Comparison of ENCODE assay signal across 9 cellular contexts in genomic region chr3:107208100-107208499, GRCh38.
DNase-seq lines count a peak whose midpoint lies in the region; ATAC-seq and TF ChIP-seq lines count a peak whose summit lies in the region.
"Had no signal": no experiment of that assay in that cellular context is flagged by ENCODE, and none has a peak within 500 bp of the region (broad histone marks: within the 10 kb centered on the region; RNA-seq: fewer than 3 reads in every experiment).

No MANE protein-coding gene starts in this region.

- no peak overlapping the region for H4K5ac ChIP-seq in H9 (ENCODE audit: insufficient read length, low read depth, low read length)

- H3K56ac ChIP-seq in H9 (ENCODE audit: insufficient read length, low read depth, low read length): no peak overlapping the region

- H2BK20ac ChIP-seq in H9 (ENCODE audit: low read depth, low read length, poor library complexity, severe bottlenecking): no peak overlapping the region

- H3K4me2 ChIP-seq in H9 (ENCODE audit: insufficient read depth, insufficient read length, low read length) (no peak overlapping the region), SK-N-SH (peak overlapping the region; percentile 63; the same call in 1 of the 2 replicates)

- no peaks in the 10 kb centered on the region; the same call in 1 of the 2 replicates for H3K4me1 ChIP-seq in H9 (ENCODE audit: insufficient read depth, low read length)
- H3K4me1 ChIP-seq in SK-N-SH (ENCODE audit: control insufficient read depth in 1 of 2, insufficient read depth in 2 of 2, low read depth in 1 of 2, low read length in 1 of 2): peaks cover 3 to 34% of the 10 kb centered on the region in 2 experiments

- peaks cover 20% of the 10 kb centered on the region for H3F3A ChIP-seq in SK-N-SH (replicated peaks; ENCODE audit: insufficient read depth)

- H3K9me3 ChIP-seq in H9 (ENCODE audit: control insufficient read depth, low read depth, low read length) (no peaks in the 10 kb centered on the region), SK-N-SH (no peaks in the 10 kb centered on the region)

- CTCF ChIA-PET in SK-N-SH (lab: Yijun Ruan, JAX): interaction anchor here (1.0 kb wide), 1 partner anchor 28 kb away, joined by 3 read pairs; no protein-coding TSS in a partner anchor

- H3K23ac ChIP-seq in H9 (ENCODE audit: insufficient read length, low read depth, low read length): no peak overlapping the region

- no peaks in the 10 kb centered on the region for H3K9me2 ChIP-seq in SK-N-SH

- H3K4ac ChIP-seq in H9 (ENCODE audit: low read depth, low read length): no peak overlapping the region

- H3K27ac Mint-ChIP-seq in H9 (no peak overlapping the region), glutamatergic neuron (ENCODE audit: unreplicated experiment) (peak overlapping the region; percentile 91)

- H2AFZ ChIP-seq in H9 (ENCODE audit: low read length) (peak overlapping the region; percentile 36), SK-N-SH (ENCODE audit: low read depth) (0 out of 2 replicates have a peak overlapping the region, but pooled peaks have one; percentile 24)

- no peak for DNase-seq in H9
- no peak for DNase-seq in SK-N-SH
- DNase-seq in glutamatergic neuron: no peak
- DNase-seq in sciatic nerve (ENCODE audit: low spot score): no peak
- no peak for DNase-seq in GF-D8 (lab: John Stamatoyannopoulos, UW)

- no peaks in the 10 kb centered on the region for H3K27me3 ChIP-seq in H9 (ENCODE audit: insufficient read depth, low read length)
- no peaks in the 10 kb centered on the region for H3K27me3 ChIP-seq in SK-N-SH (ENCODE audit: insufficient read depth)

- no peak overlapping the region for H3K14ac ChIP-seq in H9 (ENCODE audit: insufficient read depth, low read length)

- H3K4me3 Mint-ChIP-seq in H9 (no peak overlapping the region), glutamatergic neuron (ENCODE audit: unreplicated experiment) (peak overlapping the region; percentile 17)

- H3K18ac ChIP-seq in H9 (ENCODE audit: insufficient read length, low read depth, low read length): no peak overlapping the region

- TF ChIP-seq CTCF in H9 (conservative IDR thresholded peaks at IDR 0.05) (no peak), SK-N-SH (IDR thresholded peaks at IDR 0.05) (no peak), glutamatergic neuron (IDR thresholded peaks at IDR 0.05; ENCODE audit: partially characterized antibody, unreplicated experiment) (no peak)

- no peak for TF ChIP-seq RAD21 in SK-N-SH (IDR thresholded peaks at IDR 0.05; ENCODE audit: low read length)

- H3K4me1 Mint-ChIP-seq in H9 (peaks cover 8 to 10% of the 10 kb centered on the region in 2 experiments), glutamatergic neuron (ENCODE audit: low read depth, unreplicated experiment) (peaks cover 25% of the 10 kb centered on the region)

- no peak overlapping the region for H2BK12ac ChIP-seq in H9 (ENCODE audit: insufficient read length, low read depth, low read length)

- H4K20me1 ChIP-seq in H9 (ENCODE audit: control insufficient read depth, insufficient read depth, insufficient read length): no peaks in the 10 kb centered on the region
- H4K20me1 ChIP-seq in SK-N-SH (ENCODE audit: insufficient read depth): no peaks in the 10 kb centered on the region

- H2AK5ac ChIP-seq in H9 (ENCODE audit: insufficient read length, low read length): no peak overlapping the region

- H3K36me3 Mint-ChIP-seq in H9 (ENCODE audit: insufficient read depth in 1 of 3, low read depth in 3 of 3) (no peaks in the 10 kb centered on the region), glutamatergic neuron (ENCODE audit: unreplicated experiment) (no peaks in the 10 kb centered on the region)

- TF ChIP-seq EP300 in SK-N-SH (IDR thresholded peaks at IDR 0.05; ENCODE audit: borderline replicate concordance in 1 of 2, low read depth in 1 of 2, low read length in 1 of 2): peak in 1 of 2 experiments; percentile 69; a peak in 1 of 4 replicates

- H3K79me2 ChIP-seq in H9 (ENCODE audit: insufficient read depth, low read length) (no peaks in the 10 kb centered on the region), SK-N-SH (ENCODE audit: insufficient read depth) (no peaks in the 10 kb centered on the region)

- no peak overlapping the region for H3T11ph ChIP-seq in H9 (ENCODE audit: low read length)

- H3K9ac ChIP-seq in H9 (ENCODE audit: extremely low read depth, insufficient read length, low read length): peak overlapping the region; percentile 22
- H3K9ac ChIP-seq in SK-N-SH: peak overlapping the region; percentile 36; the same call in 1 of the 2 replicates

- H3K9me3 Mint-ChIP-seq in H9 (no peaks in the 10 kb centered on the region), glutamatergic neuron (ENCODE audit: unreplicated experiment) (no peaks in the 10 kb centered on the region)

- no peaks in the 10 kb centered on the region for H3K23me2 ChIP-seq in H9 (ENCODE audit: insufficient read length, low read depth, low read length, poor library complexity, severe bottlenecking)

- POLR2A ChIA-PET in SK-N-SH (lab: Yijun Ruan, JAX): no interaction called here

- H2BK5ac ChIP-seq in H9 (ENCODE audit: insufficient read length, low read length): no peak overlapping the region

- no peaks in the 10 kb centered on the region for H3K79me1 ChIP-seq in H9 (ENCODE audit: insufficient read depth, low read depth, low read length, poor library complexity, severe bottlenecking)

- H2BK15ac ChIP-seq in H9 (ENCODE audit: low read depth, low read length): no peak overlapping the region

- H4K91ac ChIP-seq in H9 (ENCODE audit: insufficient read length, low read depth, low read length): no peak overlapping the region

- H3K27me3 Mint-ChIP-seq in H9 (ENCODE audit: low read depth) (no peaks in the 10 kb centered on the region), glutamatergic neuron (ENCODE audit: unreplicated experiment) (no peaks in the 10 kb centered on the region)

- ATAC-seq in sciatic nerve (peak; percentile 97), GM21367 (IDR thresholded peaks at IDR 0.05; ENCODE audit: unreplicated experiment) (no peak), GM21447 (IDR thresholded peaks at IDR 0.05; ENCODE audit: unreplicated experiment) (no peak), HG03521 (IDR thresholded peaks at IDR 0.05; ENCODE audit: unreplicated experiment) (no peak)
- ATAC-seq: K562 had no signal

- intact Hi-C loops in sciatic nerve (cut with DNase I): no loop called here

- no peak overlapping the region for H3K4me3 ChIP-seq in SK-N-SH (ENCODE audit: low read depth in 2 of 2, low read length in 1 of 2)
- H3K4me3 ChIP-seq: K562 had no signal

- H4K8ac ChIP-seq in H9 (replicated peaks; ENCODE audit: insufficient read length, low read depth, low read length): no peak overlapping the region

- H3K27ac ChIP-seq in H9 (ENCODE audit: insufficient read length, low read depth, low read length) (no peak overlapping the region), SK-N-SH (ENCODE audit: low read depth in 2 of 2, low read length in 1 of 2) (peak overlapping the region; percentile 81 to 97)

- no peak overlapping the region for H2BK120ac ChIP-seq in H9 (ENCODE audit: low read depth, low read length, poor library complexity, severe bottlenecking)

- no peaks in the 10 kb centered on the region for H3K36me3 ChIP-seq in SK-N-SH (replicated peaks in 1 of 2; ENCODE audit: control insufficient read depth in 1 of 2, insufficient read depth in 2 of 2, low read length in 1 of 2)

TF ChIP-seq in SK-N-SH, 30 proteins besides CTCF, POLR2A, EP300 and RAD21 (continues in another document):
- TF ChIP-seq PBX3 (IDR thresholded peaks at IDR 0.05) (peak; percentile 56), TCF12 (IDR thresholded peaks at IDR 0.05) (peak; percentile 75; the same call in 1 of the 2 replicates), FOXM1 (IDR thresholded peaks at IDR 0.05; ENCODE audit: low read depth) (no peak), RXRA (IDR thresholded peaks at IDR 0.05; ENCODE audit: borderline replicate concordance, low read depth) (peak; percentile 49; the same call in 1 of the 2 replicates), MEF2A (IDR thresholded peaks at IDR 0.05; ENCODE audit: borderline replicate concordance, low read depth) (peak; percentile 41; the same call in 1 of the 2 replicates), TAF1 (IDR thresholded peaks at IDR 0.05; ENCODE audit: borderline replicate concordance, low read depth, low read length) (0 out of 2 replicates have a peak, but pooled peaks have one; percentile 10), JUND (IDR thresholded peaks at IDR 0.05) (peak; percentile 74), REST (IDR thresholded peaks at IDR 0.05; ENCODE audit: low read depth, low read length) (peak; percentile 32; the same call in 1 of the 2 replicates)
